8 cellular contexts compared by ENCODE assay signal in the genomic region with DNA sequence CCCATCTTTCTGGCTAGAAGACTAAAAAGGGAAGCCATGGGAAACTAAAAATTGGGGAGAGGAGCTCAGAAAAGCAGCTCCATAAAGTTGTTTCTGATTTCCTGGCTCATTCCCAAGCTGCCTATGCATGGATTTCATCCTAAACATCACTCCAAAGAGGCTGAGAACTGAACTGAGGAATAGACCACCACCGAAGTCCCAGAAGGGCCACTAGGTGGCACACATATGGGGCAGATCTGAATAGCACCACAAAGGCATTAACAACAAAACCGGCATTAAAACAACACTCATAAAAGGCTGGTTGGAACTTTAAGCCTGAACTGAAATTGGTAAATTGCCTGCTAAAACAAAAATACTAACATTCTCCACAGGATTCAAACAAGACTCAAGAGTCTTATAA.
A peak's percentile ranks its signal among the peaks of the same experiment; 100 is the strongest.
DNase-seq lines count a peak whose midpoint lies in the region; ATAC-seq and TF ChIP-seq lines count a peak whose summit lies in the region.

No MANE protein-coding gene starts in this region.

- no peak overlapping the region for H2AFZ ChIP-seq in smooth muscle cell (ENCODE audit: low read depth)

- H4K20me1 ChIP-seq in smooth muscle cell (ENCODE audit: low read depth): no peaks in the 10 kb centered on the region

- 21% methylated on average over 2 of the region's 2 CpGs for WGBS in smooth muscle cell (ENCODE audit: low lambda C conversion rate)

- H3K27ac ChIP-seq in RWPE2 (ENCODE audit: poor library complexity, severe bottlenecking) (no peak overlapping the region), smooth muscle cell (ENCODE audit: low read depth) (no peak overlapping the region)

- H3K9me3 ChIP-seq in RWPE2 (ENCODE audit: severe bottlenecking) (no peaks in the 10 kb centered on the region), smooth muscle cell (replicated peaks; ENCODE audit: low read depth) (no peaks in the 10 kb centered on the region)

- H3K4me3 ChIP-seq in RWPE2 (ENCODE audit: severe bottlenecking): no peak overlapping the region
- H3K4me3 ChIP-seq in smooth muscle cell: no peak overlapping the region

- H3K27me3 ChIP-seq in RWPE2 (ENCODE audit: insufficient read depth, poor library complexity, severe bottlenecking) (no peaks in the 10 kb centered on the region), smooth muscle cell (ENCODE audit: low read depth) (no peaks in the 10 kb centered on the region)

- ATAC-seq in HG03354 (IDR thresholded peaks at IDR 0.05; ENCODE audit: poor library complexity, severe bottlenecking, unreplicated experiment) (peak; percentile 50), RWPE2 (ENCODE audit: low read depth) (peak; percentile 53; the same call in 2 of the 3 replicates), esophagus mucosa (peak; percentile 75)

- H3F3A ChIP-seq in smooth muscle cell (ENCODE audit: low read depth): no peaks in the 10 kb centered on the region

- H3K9ac ChIP-seq in smooth muscle cell (ENCODE audit: low read depth): no peak overlapping the region

- H3K79me2 ChIP-seq in smooth muscle cell (ENCODE audit: low read depth): no peaks in the 10 kb centered on the region

- TF ChIP-seq CTCF in RWPE2 (IDR thresholded peaks at IDR 0.05; ENCODE audit: poor library complexity, severe bottlenecking) (peak; percentile 67), smooth muscle cell (IDR thresholded peaks at IDR 0.05; ENCODE audit: borderline replicate concordance, insufficient read depth, poor library complexity, severe bottlenecking) (peak; percentile 21)

- H3K4me1 ChIP-seq in RWPE2 (ENCODE audit: insufficient read depth, poor library complexity, severe bottlenecking) (no peaks in the 10 kb centered on the region), smooth muscle cell (ENCODE audit: low read depth) (no peaks in the 10 kb centered on the region)

- H3K4me2 ChIP-seq in smooth muscle cell: no peak overlapping the region

- no peaks in the 10 kb centered on the region for H3K36me3 ChIP-seq in RWPE2 (ENCODE audit: low read depth)
- peaks cover 14% of the 10 kb centered on the region for H3K36me3 ChIP-seq in smooth muscle cell (ENCODE audit: low read depth)

- DNase-seq in NCI-H1436 (lab: John Stamatoyannopoulos, UW) (peak; percentile 24), NCI-H1436 treated with DMSO at 0.1 percent for 48 hours (lab: John Stamatoyannopoulos, UW) (no peak), RWPE2 (ENCODE audit: low spot score) (no peak), smooth muscle cell (lab: John Stamatoyannopoulos, UW; ENCODE audit: unreplicated experiment) (no peak), NCI-H345 treated with DMSO at 0.1 percent for 48 hours (lab: John Stamatoyannopoulos, UW; ENCODE audit: unreplicated experiment) (no peak)
- no peak for DNase-seq in activated CD4-positive, CD25-positive, alpha-beta regulatory T cell (lab: John Stamatoyannopoulos, UW)
